In the genomic region with DNA sequence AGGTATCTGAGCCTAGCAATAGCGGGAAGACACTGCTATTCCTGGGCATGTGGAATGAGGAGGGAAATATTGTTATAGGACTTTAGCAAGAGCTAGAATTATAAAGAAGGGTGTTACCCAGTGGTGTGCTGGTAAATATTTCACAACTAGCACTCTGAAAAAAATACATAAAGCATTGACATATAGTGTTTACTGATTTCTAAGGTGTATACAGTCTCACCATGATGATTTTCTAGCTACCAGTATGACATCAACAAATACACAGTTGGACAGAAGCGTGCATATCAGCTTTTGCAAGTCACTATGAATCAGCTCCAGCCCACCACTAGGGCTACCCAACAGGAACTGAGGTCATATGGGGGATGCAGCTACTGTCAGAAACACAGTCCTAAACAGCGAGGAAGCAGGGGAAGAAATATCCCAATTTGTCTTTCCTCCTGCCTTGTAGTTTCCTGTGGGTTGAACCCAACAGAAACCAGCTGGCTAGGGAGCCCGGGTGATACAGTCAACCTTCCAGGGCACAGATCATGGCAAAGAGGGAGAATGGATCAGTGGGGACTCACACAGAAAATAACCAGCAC, we compare ENCODE assay signal across 10 cellular contexts. TPM values are rescaled to one million over a fixed set of nuclear protein-coding genes. Genes with fewer than 3 reads are reported as not detected.
DNase-seq lines count a peak whose midpoint lies in the region; ATAC-seq and TF ChIP-seq lines count a peak whose summit lies in the region.
"Had no signal": no experiment of that assay in that cellular context is flagged by ENCODE, and none has a peak within 500 bp of the region (broad histone marks: within the 10 kb centered on the region; RNA-seq: fewer than 3 reads in every experiment).

No MANE protein-coding gene starts in this region.

- H3K4me3 ChIP-seq in MG63 = no peak overlapping the region
- no peak overlapping the region for H3K4me3 ChIP-seq in osteoblast (ENCODE audit: insufficient read depth, low read length)
- H3K4me3 ChIP-seq in uterus = no peak overlapping the region
- H3K4me3 ChIP-seq in SK-N-SH (ENCODE audit: low read depth in 2 of 2, low read length in 1 of 2) = no peak overlapping the region

- H4K20me1 ChIP-seq in osteoblast (ENCODE audit: insufficient read depth, low read length) (no peaks in the 10 kb centered on the region), SK-N-SH (ENCODE audit: insufficient read depth) (no peaks in the 10 kb centered on the region)

- no peaks in the 10 kb centered on the region for H3F3A ChIP-seq in SK-N-SH (replicated peaks; ENCODE audit: insufficient read depth)

- peak; percentile 11 for TF ChIP-seq CTCF in osteoblast (IDR thresholded peaks at IDR 0.05; ENCODE audit: extremely low read depth, low read depth, low read length)
- no peak for TF ChIP-seq CTCF in uterus (IDR thresholded peaks at IDR 0.05)
- no peak for TF ChIP-seq CTCF in SK-N-SH (IDR thresholded peaks at IDR 0.05)

- H3K4me1 Mint-ChIP-seq in central memory CD8-positive, alpha-beta T cell = peaks cover 6% of the 10 kb centered on the region
- H3K4me1 Mint-ChIP-seq in T-helper 2 cell treated with Interferon-gamma antibody and Interleukin-4, amounts not matched to agents 5 μg/mL and 100 μg/mL, for 36 hours (ENCODE audit: low read depth) = peaks cover 1% of the 10 kb centered on the region

- H3K79me2 ChIP-seq in osteoblast (ENCODE audit: insufficient read depth, low read length) (no peaks in the 10 kb centered on the region), SK-N-SH (ENCODE audit: insufficient read depth) (no peaks in the 10 kb centered on the region)

- H3K4me1 ChIP-seq in osteoblast (ENCODE audit: insufficient read depth, low read length) (peaks cover 37% of the 10 kb centered on the region), uterus (no peaks in the 10 kb centered on the region), SK-N-SH (ENCODE audit: control insufficient read depth in 1 of 2, insufficient read depth in 2 of 2, low read depth in 1 of 2, low read length in 1 of 2) (no peaks in the 10 kb centered on the region)

- no peak overlapping the region for H3K4me3 Mint-ChIP-seq in central memory CD8-positive, alpha-beta T cell
- H3K4me3 Mint-ChIP-seq in T-helper 2 cell treated with Interferon-gamma antibody and Interleukin-4, amounts not matched to agents 5 μg/mL and 100 μg/mL, for 36 hours = no peak overlapping the region

- H3K27me3 ChIP-seq in MG63 = no peaks in the 10 kb centered on the region
- H3K27me3 ChIP-seq in osteoblast (ENCODE audit: insufficient read depth, low read length) = no peaks in the 10 kb centered on the region
- no peaks in the 10 kb centered on the region for H3K27me3 ChIP-seq in uterus
- no peaks in the 10 kb centered on the region for H3K27me3 ChIP-seq in SK-N-SH (ENCODE audit: insufficient read depth)

- POLR2A ChIA-PET in SK-N-SH (lab: Yijun Ruan, JAX) = no interaction called here

- peak; percentile 91 for DNase-seq in ELR (ENCODE audit: low read depth)
- peak; percentile 18 for DNase-seq in MG63
- DNase-seq in central memory CD8-positive, alpha-beta T cell (ENCODE audit: low spot score in 2 of 2) = no peak
- peak; percentile 62 for DNase-seq in osteoblast (ENCODE audit: insufficient read length, low spot score, missing footprints)
- no peak for DNase-seq in uterus
- no peak for DNase-seq in SK-N-SH
- DNase-seq in T-helper 2 cell treated with Interferon-gamma antibody and Interleukin-4, amounts not matched to agents 5 μg/mL and 100 μg/mL, for 36 hours (ENCODE audit: low spot score) = no peak
- no peak for DNase-seq in NCI-H510A (lab: John Stamatoyannopoulos, UW)
- DNase-seq: occipital lobe had no signal

- ATAC-seq in central memory CD8-positive, alpha-beta T cell (replicated peaks; ENCODE audit: extremely low read depth, poor library complexity, severe bottlenecking) = peak; percentile 36

- no peak overlapping the region for H3K27ac Mint-ChIP-seq in central memory CD8-positive, alpha-beta T cell (ENCODE audit: low read depth)
- H3K27ac Mint-ChIP-seq in T-helper 2 cell treated with Interferon-gamma antibody and Interleukin-4, amounts not matched to agents 5 μg/mL and 100 μg/mL, for 36 hours = no peak overlapping the region

- no peak for TF ChIP-seq EP300 in SK-N-SH (IDR thresholded peaks at IDR 0.05; ENCODE audit: borderline replicate concordance in 1 of 2, low read depth in 1 of 2, low read length in 1 of 2)

- H3K27me3 Mint-ChIP-seq in central memory CD8-positive, alpha-beta T cell = peaks cover 10% of the 10 kb centered on the region
- H3K27me3 Mint-ChIP-seq in T-helper 2 cell treated with Interferon-gamma antibody and Interleukin-4, amounts not matched to agents 5 μg/mL and 100 μg/mL, for 36 hours (ENCODE audit: low read depth) = no peaks in the 10 kb centered on the region

- 67% methylated on average over 4 of the region's 4 CpGs for WGBS in SK-N-SH (ENCODE audit: low lambda C conversion rate)

- TF ChIP-seq RAD21 in SK-N-SH (IDR thresholded peaks at IDR 0.05; ENCODE audit: low read length) = no peak

- intact Hi-C loops in uterus (cut with DNase I; ENCODE audit: low total_unique reads) = no loop called here

- H3K27ac ChIP-seq in osteoblast (ENCODE audit: low read depth, low read length) (peak overlapping the region; percentile 79), uterus (no peak overlapping the region), SK-N-SH (ENCODE audit: low read depth in 2 of 2, low read length in 1 of 2) (no peak overlapping the region)
- H3K27ac ChIP-seq: RWPE1 had no signal

- CTCF ChIA-PET in SK-N-SH (lab: Yijun Ruan, JAX) = interaction anchor here (0.9 to 1.5 kb wide), 4 partner anchors 9 to 75 kb away, joined by 3 to 5 read pairs (median 4); no protein-coding TSS in a partner anchor

- peak overlapping the region; percentile 37 for H3K4me2 ChIP-seq in osteoblast (ENCODE audit: insufficient read depth, low read length)
- H3K4me2 ChIP-seq in SK-N-SH = no peak overlapping the region

- H2AFZ ChIP-seq in osteoblast (ENCODE audit: low read length) (peak overlapping the region; percentile 77), SK-N-SH (ENCODE audit: low read depth) (no peak overlapping the region)

- H3K9me3 Mint-ChIP-seq in central memory CD8-positive, alpha-beta T cell = no peaks in the 10 kb centered on the region
- no peaks in the 10 kb centered on the region for H3K9me3 Mint-ChIP-seq in T-helper 2 cell treated with Interferon-gamma antibody and Interleukin-4, amounts not matched to agents 5 μg/mL and 100 μg/mL, for 36 hours

- H3K9me2 ChIP-seq in SK-N-SH = no peaks in the 10 kb centered on the region

- H3K36me3 ChIP-seq in MG63 = no peaks in the 10 kb centered on the region
- H3K36me3 ChIP-seq in osteoblast (ENCODE audit: insufficient read depth, low read length) = no peaks in the 10 kb centered on the region
- H3K36me3 ChIP-seq in uterus = no peaks in the 10 kb centered on the region
- H3K36me3 ChIP-seq in SK-N-SH (replicated peaks in 1 of 2; ENCODE audit: control insufficient read depth in 1 of 2, insufficient read depth in 2 of 2, low read length in 1 of 2) = no peaks in the 10 kb centered on the region

- H3K9ac ChIP-seq in SK-N-SH = no peak overlapping the region

- no peaks in the 10 kb centered on the region for H3K9me3 ChIP-seq in MG63
- H3K9me3 ChIP-seq in osteoblast (ENCODE audit: low read depth, low read length) = no peaks in the 10 kb centered on the region
- H3K9me3 ChIP-seq in uterus = no peaks in the 10 kb centered on the region
- no peaks in the 10 kb centered on the region for H3K9me3 ChIP-seq in SK-N-SH

- H3K36me3 Mint-ChIP-seq in central memory CD8-positive, alpha-beta T cell (ENCODE audit: insufficient read depth) = no peaks in the 10 kb centered on the region
- H3K36me3 Mint-ChIP-seq in T-helper 2 cell treated with Interferon-gamma antibody and Interleukin-4, amounts not matched to agents 5 μg/mL and 100 μg/mL, for 36 hours (ENCODE audit: low read depth) = no peaks in the 10 kb centered on the region

- TF ChIP-seq POLR2A in uterus (IDR thresholded peaks at IDR 0.05) = no peak

TF ChIP-seq in SK-N-SH, 30 proteins besides CTCF, POLR2A, EP300 and RAD21:
- no peak for TF ChIP-seq SMC3 (IDR thresholded peaks at IDR 0.05; ENCODE audit: low read depth, low read length)
- TF ChIP-seq EZH2phosphoT487 (IDR thresholded peaks at IDR 0.05; ENCODE audit: borderline replicate concordance, low read depth) = no peak
- no peak for TF ChIP-seq CHD2 (IDR thresholded peaks at IDR 0.05; ENCODE audit: low read length, partially characterized antibody)
- no peak for TF ChIP-seq RCOR1 (IDR thresholded peaks at IDR 0.05; ENCODE audit: low read length)
- TF ChIP-seq NFIC (IDR thresholded peaks at IDR 0.05; ENCODE audit: borderline replicate concordance) = no peak
- TF ChIP-seq FOSL2 (IDR thresholded peaks at IDR 0.05; ENCODE audit: borderline replicate concordance, low read depth) = no peak

RNA-seq across cellular contexts. Expression of a gene that starts 39.6 kb away (rescaled TPM):
- not detected in 2 replicates for total RNA-seq in MG63 (2014; rRNA removed; shearing (Covaris generic); ENCODE audit: low replicate concordance)
- total RNA-seq in osteoblast = under 0.01 TPM in 2 replicates
- total RNA-seq in uterus = 1 to 10 TPM in 2 of 4 donors, under 1 TPM in 1, not detected in 1; 0.98 to 7.4 (median 6.4) TPM
- polyA plus RNA-seq in SK-N-SH (2012; rRNA removed) = not detected in 2 replicates
- polyA plus RNA-seq in SK-N-SH (2012; cell fraction: cytosol; rRNA removed) = not detected in 2 replicates
- polyA plus RNA-seq in SK-N-SH (2012; cell fraction: nucleus; rRNA removed) = 0.25 and 0.43 TPM in 2 replicates

RNA-seq across cellular contexts. Expression of a gene that starts 46.3 kb away (rescaled TPM):
- total RNA-seq in MG63 (2014; rRNA removed; shearing (Covaris generic); ENCODE audit: low replicate concordance) = 190 and 205 TPM in 2 replicates
- total RNA-seq in osteoblast = 38.4 and 40.7 TPM in 2 replicates
- 100 to 1,000 TPM in 2 of 4 donors, 10 to 100 TPM in 2; 17.8 to 203 (median 91.8) TPM for total RNA-seq in uterus
- 239 and 332 TPM in 2 replicates for polyA plus RNA-seq in SK-N-SH (2012; rRNA removed)
- 277 and 293 TPM in 2 replicates for polyA plus RNA-seq in SK-N-SH (2012; cell fraction: cytosol; rRNA removed)
- 112 and 123 TPM in 2 replicates for polyA plus RNA-seq in SK-N-SH (2012; cell fraction: nucleus; rRNA removed)

Comparison
In these comparisons a context has a peak if more than half of its experiments do, and no peak if none do; other contexts are left out.
1. DNase-seq: peak in ELR (single experiment), MG63 (single experiment) and osteoblast (single experiment); none in central memory CD8-positive, alpha-beta T cell (0 of 2), uterus (0 of 2), SK-N-SH (single experiment), T-helper 2 cell treated with Interferon-gamma antibody and Interleukin-4, amounts not matched to agents 5 μg/mL and 100 μg/mL, for 36 hours (single experiment) and NCI-H510A (single experiment).